Comparison of ENCODE assay signal across 26 cellular contexts in the genomic region with DNA sequence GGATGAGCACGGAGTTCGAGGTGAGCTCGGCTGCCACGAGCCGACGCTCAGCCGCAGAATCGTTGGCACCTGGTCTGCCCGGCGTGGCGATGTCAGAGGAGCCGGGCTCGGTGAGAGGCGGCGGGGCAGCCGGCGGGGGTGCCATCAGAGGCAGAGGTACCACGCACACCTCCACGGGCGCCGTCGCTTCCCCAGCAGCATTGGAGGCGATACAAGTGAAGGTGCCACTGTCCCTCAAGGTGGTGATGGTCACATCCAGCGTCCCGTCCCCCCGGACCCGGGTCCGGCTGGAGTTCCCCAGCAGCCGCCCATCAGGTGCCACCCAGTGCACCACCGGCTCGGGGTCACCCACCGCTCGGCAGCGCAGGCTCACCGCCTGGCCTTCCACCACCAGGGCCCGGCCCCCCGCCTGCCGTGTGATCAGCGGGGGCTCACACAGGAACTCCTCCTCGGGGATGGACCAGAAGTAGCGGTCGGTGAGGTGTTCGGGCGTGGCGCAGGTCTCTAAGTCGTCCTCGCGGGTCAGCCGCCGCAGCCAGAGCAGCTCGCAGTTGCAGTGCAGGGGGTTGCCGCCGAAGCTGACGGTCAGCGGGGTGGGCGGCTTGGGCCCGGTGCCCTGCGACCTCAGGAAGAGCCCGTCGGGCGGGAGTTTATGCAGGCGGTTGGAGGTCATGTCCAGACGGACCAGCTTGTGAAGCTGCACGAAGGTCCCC. TPM values are rescaled to one million over a fixed set of nuclear protein-coding genes. Genes with fewer than 3 reads are reported as not detected.
DNase-seq lines count a peak whose midpoint lies in the region; ATAC-seq, FAIRE-seq and TF ChIP-seq lines count a peak whose summit lies in the region.
"Had no signal": no experiment of that assay in that cellular context is flagged by ENCODE, and none has a peak within 500 bp of the region (broad histone marks: within the 10 kb centered on the region; RNA-seq: fewer than 3 reads in every experiment).

No MANE protein-coding gene starts in this region.

- peaks cover 74 to 80% of the 10 kb centered on the region in 2 experiments for H3K36me3 ChIP-seq in HEK293 (ENCODE audit: control insufficient read depth in 2 of 2, insufficient read depth in 1 of 2, low read length in 2 of 2)
- H3K36me3 ChIP-seq in H1 (ENCODE audit: control insufficient read depth in 2 of 4, insufficient read depth in 4 of 4, low read length in 3 of 4), result peaks cover 0 to 15% (median 1%) of the 10 kb centered on the region in 4 experiments; a peak in 3 of 8 replicates
- peaks cover 0 to 2% of the 10 kb centered on the region in 2 donors for H3K36me3 ChIP-seq in small intestine (ENCODE audit: control insufficient read depth in 2 of 2, insufficient read depth in 2 of 2, low read length in 2 of 2)
- H3K36me3 ChIP-seq: BE2C had no signal

- no peak for FAIRE-seq in H1 (lab: Jason Lieb, UNC)
- no peak for FAIRE-seq in small intestine (lab: Jason Lieb, UNC)
- FAIRE-seq: A204.1, D721Med, G401.6, GM12891, GM19239 had no signal

- H3K56ac ChIP-seq in H1 (replicated peaks; ENCODE audit: insufficient read length, low read depth, low read length), result no peak overlapping the region

- POLR2A ChIA-PET in HEK293 (lab: Yijun Ruan, JAX), result no interaction called here
- POLR2A ChIA-PET in H1 (lab: Charles Lee; ENCODE audit: partially characterized antibody), result no interaction called here

- no peak overlapping the region for H2BK12ac ChIP-seq in H1 (ENCODE audit: low read depth, low read length)

- H3K4me2 ChIP-seq in H1 (ENCODE audit: insufficient read depth in 1 of 2, low read depth in 2 of 2, low read length in 2 of 2), result no peak overlapping the region
- H3K4me2 ChIP-seq: BLaER1 had no signal

- no peaks in the 10 kb centered on the region for H3K79me2 ChIP-seq in H1 (ENCODE audit: control insufficient read depth in 1 of 2, insufficient read depth in 2 of 2, low read length in 2 of 2)

- no peak for TF ChIP-seq POLR2A in H1 (IDR thresholded peaks at IDR 0.05; ENCODE audit: control extremely low read depth in 1 of 2, low read depth in 2 of 2, low read length in 2 of 2)

- H4K8ac ChIP-seq in H1 (ENCODE audit: extremely low read depth, insufficient read depth, low read length), result 0 out of 2 replicates have a peak overlapping the region, but pooled peaks have one; percentile 19

- peak; percentile 60 for DNase-seq in 8988T
- no peak for DNase-seq in H1 (ENCODE audit: low read depth in 1 of 2, low spot score in 2 of 2)
- DNase-seq in amygdala (lab: John Stamatoyannopoulos, UW), result no peak
- no peak for DNase-seq in small intestine
- DNase-seq in epidermal melanocyte (ENCODE audit: insufficient read length, low spot score), result no peak
- DNase-seq: ACHN; BE2C; C1 segment of cervical spinal cord; Caco-2; Calu3; CD4-positive, alpha-beta memory T cell; CD4-positive, CD25-positive, alpha-beta regulatory T cell; DMS79 treated with DMSO at 0.1 percent for 48 hours; GF-D8 had no signal

- H3K79me1 ChIP-seq in H1 (ENCODE audit: low read depth, low read length), result no peaks in the 10 kb centered on the region

- no peak overlapping the region for H2BK120ac ChIP-seq in H1 (replicated peaks; ENCODE audit: low read depth, low read length)

- H3K4me1 Mint-ChIP-seq in stimulated activated memory B cell treated with anti-CD40 and anti-IgM and Interleukin-4, amounts not matched to agents 10 μg/mL and 1 μg/mL and 100 μg/mL, for 72 hours, result peaks cover 7% of the 10 kb centered on the region

- H3K27me3 ChIP-seq in H1 (replicated peaks in 1 of 4; ENCODE audit: control insufficient read depth in 3 of 4, extremely low read depth in 1 of 4, insufficient read depth in 3 of 4, low read length in 3 of 4) (peaks cover 0 to 3% (median 1%) of the 10 kb centered on the region in 4 experiments; a peak in 2 of 7 replicates), small intestine (ENCODE audit: control insufficient read depth in 2 of 2, insufficient read depth in 2 of 2, low read length in 2 of 2) (no peaks in the 10 kb centered on the region)
- H3K27me3 ChIP-seq: BE2C, BLaER1 had no signal

- H3K23me2 ChIP-seq in H1 (ENCODE audit: low read depth, low read length), result no peaks in the 10 kb centered on the region; the same call in 1 of the 2 replicates

- no peak overlapping the region for H3K27ac Mint-ChIP-seq in stimulated activated memory B cell treated with anti-CD40 and anti-IgM and Interleukin-4, amounts not matched to agents 10 μg/mL and 1 μg/mL and 100 μg/mL, for 72 hours
- H3K27ac Mint-ChIP-seq: CD14-positive monocyte had no signal

- no peak overlapping the region for H3K23ac ChIP-seq in H1 (ENCODE audit: insufficient read length)

- H3K9me3 ChIP-seq in HEK293 (ENCODE audit: control insufficient read depth, insufficient read depth, low read depth, low read length) (no peaks in the 10 kb centered on the region), H1 (ENCODE audit: insufficient read depth in 2 of 2, low read depth in 1 of 2, low read length in 1 of 2) (no peaks in the 10 kb centered on the region), small intestine (ENCODE audit: control insufficient read depth, low read depth) (no peaks in the 10 kb centered on the region)
- H3K9me3 ChIP-seq: BE2C, BLaER1, Caco-2 had no signal

- CTCF ChIA-PET in HEK293 (lab: Yijun Ruan, JAX) (interaction anchor here (0.9 to 1.0 kb wide), 2 partner anchors 11 to 13 kb away, joined by 4 read pairs; no protein-coding TSS in a partner anchor), H1 (lab: Charles Lee; ENCODE audit: partially characterized antibody) (interaction anchor here (1.1 to 2.9 kb wide), 5 partner anchors 10 to 102 kb away, joined by 3 to 8 read pairs (median 7); no protein-coding TSS in a partner anchor)

- H3K14ac ChIP-seq in H1 (ENCODE audit: insufficient read length), result no peak overlapping the region

- no peak overlapping the region for H3K4me3 ChIP-seq in HEK293 (ENCODE audit: low read depth, low read length)
- no peak overlapping the region for H3K4me3 ChIP-seq in H1 (ENCODE audit: extremely low read depth in 1 of 4, insufficient read depth in 2 of 4, low read depth in 3 of 4, low read length in 4 of 4)
- H3K4me3 ChIP-seq in small intestine (ENCODE audit: low read depth in 1 of 2, low read length in 2 of 2), result no peak overlapping the region
- H3K4me3 ChIP-seq: BLaER1 had no signal

- H3K4ac ChIP-seq in H1 (replicated peaks; ENCODE audit: insufficient read length, low read depth, low read length), result no peak overlapping the region

- no peak overlapping the region for H3K9ac ChIP-seq in H1 (replicated peaks in 1 of 4; ENCODE audit: extremely low read depth in 1 of 4, low read depth in 3 of 4, low read length in 3 of 4)
- H3K9ac ChIP-seq: BLaER1 had no signal

- H3K4me1 ChIP-seq in HEK293 (ENCODE audit: control insufficient read depth, insufficient read depth, low read length) (peaks cover 5% of the 10 kb centered on the region), H1 (replicated peaks in 1 of 4; ENCODE audit: control insufficient read depth in 3 of 4, insufficient read depth in 4 of 4, low read length in 3 of 4) (peaks cover 0 to 2% (median 0%) of the 10 kb centered on the region in 4 experiments; a peak in 3 of 7 replicates), small intestine (ENCODE audit: control insufficient read depth in 2 of 2, insufficient read depth in 1 of 2, low read depth in 1 of 2, low read length in 1 of 2) (no peaks in the 10 kb centered on the region)
- H3K4me1 ChIP-seq: BE2C had no signal

- no peak overlapping the region for H3K4me3 Mint-ChIP-seq in stimulated activated memory B cell treated with anti-CD40 and anti-IgM and Interleukin-4, amounts not matched to agents 10 μg/mL and 1 μg/mL and 100 μg/mL, for 72 hours
- H3K4me3 Mint-ChIP-seq: CD14-positive monocyte; CD4-positive, alpha-beta memory T cell; CD4-positive, CD25-positive, alpha-beta regulatory T cell had no signal

- no peak overlapping the region for H2BK20ac ChIP-seq in H1 (ENCODE audit: low read length)

- H2AFZ ChIP-seq in H1 (ENCODE audit: low read length), result no peak overlapping the region

- no peak overlapping the region for H3K18ac ChIP-seq in H1 (ENCODE audit: extremely low read depth, low read length)

- H2BK15ac ChIP-seq in H1 (ENCODE audit: low read length), result no peak overlapping the region

- H4K5ac ChIP-seq in H1 (ENCODE audit: insufficient read length, low read depth, low read length), result no peak overlapping the region

- H3K27ac ChIP-seq in HEK293 (ENCODE audit: extremely low read depth, low read depth, low read length) (no peak overlapping the region), H1 (ENCODE audit: low read depth, low read length) (no peak overlapping the region), small intestine (ENCODE audit: low read depth in 1 of 2, low read length in 1 of 2) (no peak overlapping the region)
- H3K27ac ChIP-seq: 22Rv1, BLaER1 had no signal

- no peak overlapping the region for H4K91ac ChIP-seq in H1 (replicated peaks; ENCODE audit: insufficient read length, low read length)

- H3K9me3 Mint-ChIP-seq in stimulated activated memory B cell treated with anti-CD40 and anti-IgM and Interleukin-4, amounts not matched to agents 10 μg/mL and 1 μg/mL and 100 μg/mL, for 72 hours, result no peaks in the 10 kb centered on the region
- H3K9me3 Mint-ChIP-seq: CD14-positive monocyte; CD4-positive, alpha-beta memory T cell had no signal

- no peak for TF ChIP-seq EP300 in H1 (IDR thresholded peaks at IDR 0.05; ENCODE audit: borderline replicate concordance in 1 of 2, low read depth in 2 of 2, low read length in 2 of 2)

- peaks cover 0 to 4% of the 10 kb centered on the region in 2 experiments for H4K20me1 ChIP-seq in H1 (replicated peaks in 1 of 2; ENCODE audit: control insufficient read depth in 1 of 2, insufficient read depth in 2 of 2, low read length in 2 of 2)

- H2AK5ac ChIP-seq in H1 (ENCODE audit: low read depth, low read length), result no peak overlapping the region

- peak; percentile 16 for ATAC-seq in stimulated activated memory B cell treated with anti-CD40 and anti-IgM and Interleukin-4, amounts not matched to agents 10 μg/mL and 1 μg/mL and 100 μg/mL, for 72 hours

- WGBS in H1 (ENCODE audit: extremely low coverage in 1 of 2, insufficient coverage in 1 of 2, insufficient read length in 1 of 2, insufficient replicate concordance in 2 of 2, low coverage in 1 of 2, low lambda C conversion rate in 2 of 2, missing lambda C conversion rate in 1 of 2), 2 experiments, result 94% methylated on average over 57 of the region's 64 CpGs; no CpG with 5 or more reads in 1 of the 2 experiments
- 95 to 96% (median 95%) methylated on average over 56 to 64 of the region's 64 CpGs for WGBS in small intestine, 3 donors

- no peak for TF ChIP-seq CTCF in HEK293 (tag by site-specific recombination; IDR thresholded peaks at IDR 0.05)
- no peak for TF ChIP-seq CTCF in H1 (IDR thresholded peaks at IDR 0.05; ENCODE audit: control extremely low read depth in 1 of 3, insufficient read depth in 1 of 3, low read depth in 1 of 3, low read length in 3 of 3)

- peaks cover 33% of the 10 kb centered on the region for H3K36me3 Mint-ChIP-seq in stimulated activated memory B cell treated with anti-CD40 and anti-IgM and Interleukin-4, amounts not matched to agents 10 μg/mL and 1 μg/mL and 100 μg/mL, for 72 hours

- H2BK5ac ChIP-seq in H1 (ENCODE audit: low read depth, low read length), result no peak overlapping the region

- TF ChIP-seq RAD21 in H1 (IDR thresholded peaks at IDR 0.05 in 1 of 2, conservative IDR thresholded peaks at IDR 0.05 in 1 of 2; ENCODE audit: low read depth in 2 of 2, low read length in 2 of 2), result no peak

- no peaks in the 10 kb centered on the region for H3K27me3 Mint-ChIP-seq in stimulated activated memory B cell treated with anti-CD40 and anti-IgM and Interleukin-4, amounts not matched to agents 10 μg/mL and 1 μg/mL and 100 μg/mL, for 72 hours
- H3K27me3 Mint-ChIP-seq: CD4-positive, alpha-beta memory T cell; CD4-positive, CD25-positive, alpha-beta regulatory T cell had no signal

RNA-seq across cellular contexts. Expression of a gene that starts 6.5 kb away (rescaled TPM):
- 6.6 and 7.5 TPM in 2 replicates for total RNA-seq in H1 (2021; fragmentation: NEBNext Ultra II Directional; extraction: Animal tissue kit (Norgen Biotek cat#: 25700))
- polyA plus RNA-seq in H1 (2011; rRNA removed), result 2.4 and 6.1 TPM in 2 replicates
- 2.3 TPM for polyA plus RNA-seq in H1 (2011; cell fraction: cytosol; rRNA removed)
- polyA plus RNA-seq in H1 (2011; cell fraction: nucleus; rRNA removed), result 3.7 TPM
- polyA plus RNA-seq in H1 (2012, experiment 1 of 2), result 1.9 to 4.8 TPM (median 3.9 TPM) in 4 replicates
- polyA plus RNA-seq in H1 (2012, experiment 2 of 2), result 3.1 TPM
- 8.1 TPM for polyA plus RNA-seq in H1 (2013, experiment 1 of 2)
- 8.5 TPM for polyA plus RNA-seq in H1 (2013, experiment 2 of 2)
- 0.68 and 1.4 TPM in 2 replicates for polyA minus RNA-seq in H1 (2011; rRNA and poly(A)+ RNA removed)
- polyA minus RNA-seq in H1 (2011; cell fraction: cytosol; rRNA and poly(A)+ RNA removed), result 3.8 TPM
- polyA minus RNA-seq in H1 (2011; cell fraction: nucleus; rRNA and poly(A)+ RNA removed), result 5.0 TPM
- polyA plus RNA-seq in small intestine, result under 1 TPM in 2 of 3 donors, not detected in 1; 0.27 to 0.76 TPM

RNA-seq across cellular contexts. Expression of a gene that starts 18.0 kb away (rescaled TPM):
- total RNA-seq in H1 (2021; fragmentation: NEBNext Ultra II Directional; extraction: Animal tissue kit (Norgen Biotek cat#: 25700)), result not detected in 2 replicates
- polyA plus RNA-seq in H1 (2011; rRNA removed) (not detected in 2 replicates), small intestine (not detected)
- polyA plus RNA-seq in H1 (2011; cell fraction: cytosol; rRNA removed), result not detected
- not detected for polyA plus RNA-seq in H1 (2011; cell fraction: nucleus; rRNA removed)
- polyA plus RNA-seq in H1 (2012, experiment 1 of 2), result not detected in 4 replicates
- polyA plus RNA-seq in H1 (2012, experiment 2 of 2), result not detected
- polyA plus RNA-seq in H1 (2013, experiment 1 of 2), result not detected
- polyA plus RNA-seq in H1 (2013, experiment 2 of 2), result not detected
- polyA minus RNA-seq in H1 (2011; rRNA and poly(A)+ RNA removed), result not detected in 2 replicates
- not detected for polyA minus RNA-seq in H1 (2011; cell fraction: cytosol; rRNA and poly(A)+ RNA removed)
- polyA minus RNA-seq in H1 (2011; cell fraction: nucleus; rRNA and poly(A)+ RNA removed), result not detected
- total RNA-seq: A673; Caco-2; CD4-positive, alpha-beta memory T cell; CD4-positive, CD25-positive, alpha-beta regulatory T cell had no signal
- polyA plus RNA-seq: AG04450; CD14-positive monocyte; CD4-positive, CD25-positive, alpha-beta regulatory T cell had no signal

RNA-seq across cellular contexts. Expression of a gene that starts 21.7 kb away (rescaled TPM):
- not detected in 2 replicates for total RNA-seq in H1 (2021; fragmentation: NEBNext Ultra II Directional; extraction: Animal tissue kit (Norgen Biotek cat#: 25700))
- polyA plus RNA-seq in H1 (2011; rRNA removed), result 0.24 and 0.26 TPM in 2 replicates
- polyA plus RNA-seq in H1 (2011; cell fraction: cytosol; rRNA removed), result 0.17 TPM
- not detected for polyA plus RNA-seq in H1 (2011; cell fraction: nucleus; rRNA removed)
- polyA plus RNA-seq in H1 (2012, experiment 1 of 2), result 0.36 to 0.66 TPM (median 0.58 TPM) in 3 of 4 replicates, not detected in the other
- not detected for polyA plus RNA-seq in H1 (2012, experiment 2 of 2)
- 0.77 TPM for polyA plus RNA-seq in H1 (2013, experiment 1 of 2)
- polyA plus RNA-seq in H1 (2013, experiment 2 of 2), result 0.53 TPM
- 1.9 TPM in 1 of 2 replicates, not detected in the other for polyA minus RNA-seq in H1 (2011; rRNA and poly(A)+ RNA removed)
- not detected for polyA minus RNA-seq in H1 (2011; cell fraction: cytosol; rRNA and poly(A)+ RNA removed)
- polyA minus RNA-seq in H1 (2011; cell fraction: nucleus; rRNA and poly(A)+ RNA removed), result not detected
- 10 to 100 TPM in 2 of 3 donors, 1 to 10 TPM in 1; 8.1 to 46.2 (median 35.7) TPM for polyA plus RNA-seq in small intestine
- total RNA-seq: A673, Calu3 had no signal

RNA-seq across cellular contexts. Expression of a gene that starts 28.0 kb away (rescaled TPM):
- 158 and 161 TPM in 2 replicates for total RNA-seq in H1 (2021; fragmentation: NEBNext Ultra II Directional; extraction: Animal tissue kit (Norgen Biotek cat#: 25700))
- 137 and 189 TPM in 2 replicates for polyA plus RNA-seq in H1 (2011; rRNA removed)
- polyA plus RNA-seq in H1 (2011; cell fraction: cytosol; rRNA removed), result 75.7 TPM
- 158 TPM for polyA plus RNA-seq in H1 (2011; cell fraction: nucleus; rRNA removed)
- polyA plus RNA-seq in H1 (2012, experiment 1 of 2), result 128 to 184 TPM (median 152 TPM) in 4 replicates
- 152 TPM for polyA plus RNA-seq in H1 (2012, experiment 2 of 2)
- polyA plus RNA-seq in H1 (2013, experiment 1 of 2), result 146 TPM
- polyA plus RNA-seq in H1 (2013, experiment 2 of 2), result 143 TPM
- polyA minus RNA-seq in H1 (2011; rRNA and poly(A)+ RNA removed), result 84.1 and 116 TPM in 2 replicates
- 86.4 TPM for polyA minus RNA-seq in H1 (2011; cell fraction: cytosol; rRNA and poly(A)+ RNA removed)
- polyA minus RNA-seq in H1 (2011; cell fraction: nucleus; rRNA and poly(A)+ RNA removed), result 65.0 TPM
- polyA plus RNA-seq in small intestine, result 10 to 100 TPM; 37.8 to 63.9 (median 49.6) TPM

RNA-seq across cellular contexts. Expression of a gene that starts 46.0 kb away (rescaled TPM):
- total RNA-seq in H1 (2021; fragmentation: NEBNext Ultra II Directional; extraction: Animal tissue kit (Norgen Biotek cat#: 25700)), result not detected in 2 replicates
- not detected in 2 replicates for polyA plus RNA-seq in H1 (2011; rRNA removed)
- not detected for polyA plus RNA-seq in H1 (2011; cell fraction: cytosol; rRNA removed)
- not detected for polyA plus RNA-seq in H1 (2011; cell fraction: nucleus; rRNA removed)
- not detected in 4 replicates for polyA plus RNA-seq in H1 (2012, experiment 1 of 2)
- polyA plus RNA-seq in H1 (2012, experiment 2 of 2), result not detected
- polyA plus RNA-seq in H1 (2013, experiment 1 of 2), result not detected
- not detected for polyA plus RNA-seq in H1 (2013, experiment 2 of 2)
- not detected in 2 replicates for polyA minus RNA-seq in H1 (2011; rRNA and poly(A)+ RNA removed)
- not detected for polyA minus RNA-seq in H1 (2011; cell fraction: cytosol; rRNA and poly(A)+ RNA removed)
- polyA minus RNA-seq in H1 (2011; cell fraction: nucleus; rRNA and poly(A)+ RNA removed), result not detected
- polyA plus RNA-seq in small intestine, result not detected
- total RNA-seq: A673; Caco-2; Calu3; CD4-positive, alpha-beta memory T cell; CD4-positive, CD25-positive, alpha-beta regulatory T cell had no signal
- polyA plus RNA-seq: AG04450; CD14-positive monocyte; CD4-positive, alpha-beta memory T cell; CD4-positive, CD25-positive, alpha-beta regulatory T cell had no signal

Comparison
In these comparisons a context has a peak if more than half of its experiments do, and no peak if none do; other contexts are left out.
1. RNA of a gene that starts 21.7 kb away (polyA plus RNA-seq): 8.1 to 46.2 TPM in small intestine; 0.17 to 0.77 TPM in H1; every median in the first group is over 4 times any median in the second.